ENCODE assay signal across 28 cellular contexts in the genomic region with DNA sequence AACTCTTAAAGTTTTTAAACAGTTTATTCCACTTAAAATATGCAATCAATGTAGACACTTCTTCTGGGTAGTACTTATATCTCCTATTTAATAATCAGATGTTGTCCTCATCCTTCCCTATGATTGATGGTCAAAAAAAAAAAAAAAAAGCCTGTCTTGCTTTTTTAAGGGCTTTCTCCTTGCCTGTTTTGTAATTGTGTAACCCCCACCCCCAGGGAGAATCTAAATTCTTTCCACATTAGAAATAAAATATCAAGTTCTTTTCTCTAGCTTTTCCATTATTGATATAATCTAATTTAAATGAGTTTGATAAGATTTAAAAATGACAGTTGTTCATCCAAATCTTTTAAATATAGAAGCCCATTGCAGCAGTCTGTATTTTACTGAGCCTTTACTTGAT.
"Had no signal": no experiment of that assay in that cellular context is flagged by ENCODE, and none has a peak within 500 bp of the region (broad histone marks: within the 10 kb centered on the region; RNA-seq: fewer than 3 reads in every experiment).

No MANE protein-coding gene starts in this region.

- H3K27ac ChIP-seq: SK-N-MC, VCaP had no signal

- DNase-seq: activated CD4-positive, alpha-beta memory T cell treated with anti-CD3 and anti-CD28 coated beads for 36 hours; activated CD4-positive, alpha-beta T cell treated with anti-CD3 and anti-CD28 coated beads, Interleukin-2, amount 10 ng/mL, durations not matched to agents 7 days and 5 days; activated CD4-positive, CD25-positive, alpha-beta regulatory T cell; activated CD8-positive, alpha-beta memory T cell treated with anti-CD3 and anti-CD28 coated beads for 24 hours; activated effector memory CD4-positive, alpha-beta T cell treated with anti-CD3 and anti-CD28 coated beads, Interleukin-2, amount 50 U/mL, for 16 hours; activated naive CD4-positive, alpha-beta T cell treated with Interleukin-2 at 50 U/mL for 16 hours; activated naive CD8-positive, alpha-beta T cell treated with anti-CD3 and anti-CD28 coated beads, Interleukin-2, amount 50 U/mL, for 24 hours; activated T-cell treated with anti-CD3 and anti-CD28 coated beads, Interleukin-2, amount 50 U/mL, for 4 hours; amygdala; Kasumi-1; KBM-7; NCI-H1105 treated with DMSO at 0.1 percent for 48 hours; NCI-H1436 treated with DMSO at 0.1 percent for 48 hours; NCI-H187; NCI-H2081; NCI-H510A treated with DMSO at 0.1 percent for 48 hours; NCI-H69; NK-92 treated with Interleukin-12 subunit alpha and Interleukin-12 subunit beta, amount 100 ng/mL, for 24 hours; OCI-M1; RPMI8226; T-cell; T-helper 2 cell; T1000 had no signal

- H3K4me3 Mint-ChIP-seq: activated CD4-positive, alpha-beta memory T cell treated with anti-CD3 and anti-CD28 coated beads for 36 hours; activated CD4-positive, alpha-beta T cell treated with anti-CD3 and anti-CD28 coated beads, Interleukin-2, amount 10 ng/mL, durations not matched to agents 7 days and 5 days; activated naive CD8-positive, alpha-beta T cell treated with anti-CD3 and anti-CD28 coated beads, Interleukin-2, amount 50 U/mL, for 24 hours; activated T-cell treated with anti-CD3 and anti-CD28 coated beads, Interleukin-2, amount 50 U/mL, for 4 hours; T-cell had no signal

- H3K4me1 Mint-ChIP-seq: activated CD4-positive, alpha-beta T cell treated with anti-CD3 and anti-CD28 coated beads, Interleukin-2, amount 10 ng/mL, durations not matched to agents 7 days and 5 days; activated naive CD8-positive, alpha-beta T cell treated with anti-CD3 and anti-CD28 coated beads, Interleukin-2, amount 50 U/mL, for 24 hours; T-cell had no signal

- H3K27ac Mint-ChIP-seq: activated CD4-positive, alpha-beta memory T cell treated with anti-CD3 and anti-CD28 coated beads for 36 hours; activated CD4-positive, alpha-beta T cell treated with anti-CD3 and anti-CD28 coated beads, Interleukin-2, amount 10 ng/mL, durations not matched to agents 7 days and 5 days; activated naive CD4-positive, alpha-beta T cell treated with anti-CD3 and anti-CD28 coated beads, Interleukin-2, amount 50 U/mL, for 72 hours; activated naive CD8-positive, alpha-beta T cell treated with anti-CD3 and anti-CD28 coated beads, Interleukin-2, amount 50 U/mL, for 24 hours; T-cell had no signal

- H3K4me3 ChIP-seq: SK-N-MC had no signal

- H3K36me3 Mint-ChIP-seq: activated CD4-positive, alpha-beta memory T cell treated with anti-CD3 and anti-CD28 coated beads for 36 hours; activated naive CD4-positive, alpha-beta T cell treated with anti-CD3 and anti-CD28 coated beads, Interleukin-2, amount 50 U/mL, for 72 hours; T-cell had no signal

- H3K9me3 Mint-ChIP-seq: activated CD4-positive, alpha-beta memory T cell treated with anti-CD3 and anti-CD28 coated beads for 36 hours; activated CD4-positive, alpha-beta T cell treated with anti-CD3 and anti-CD28 coated beads, Interleukin-2, amount 10 ng/mL, durations not matched to agents 7 days and 5 days; activated naive CD8-positive, alpha-beta T cell treated with anti-CD3 and anti-CD28 coated beads, Interleukin-2, amount 50 U/mL, for 24 hours; T-cell had no signal

- H3K27me3 Mint-ChIP-seq: activated CD4-positive, alpha-beta memory T cell treated with anti-CD3 and anti-CD28 coated beads for 36 hours; activated CD4-positive, alpha-beta T cell treated with anti-CD3 and anti-CD28 coated beads, Interleukin-2, amount 10 ng/mL, durations not matched to agents 7 days and 5 days; activated naive CD8-positive, alpha-beta T cell treated with anti-CD3 and anti-CD28 coated beads, Interleukin-2, amount 50 U/mL, for 24 hours; T-cell had no signal

- ATAC-seq: activated naive CD4-positive, alpha-beta T cell treated with anti-CD3 and anti-CD28 coated beads, Interleukin-2, amount 50 U/mL, for 72 hours; activated naive CD8-positive, alpha-beta T cell treated with anti-CD3 and anti-CD28 coated beads, Interleukin-2, amount 50 U/mL, for 24 hours; activated T-cell treated with anti-CD3 and anti-CD28 coated beads, Interleukin-2, amount 50 U/mL, for 4 hours; Panc1; Right ventricle myocardium inferior; T-cell had no signal
